9 cellular contexts compared by ENCODE assay signal in the genomic region with DNA sequence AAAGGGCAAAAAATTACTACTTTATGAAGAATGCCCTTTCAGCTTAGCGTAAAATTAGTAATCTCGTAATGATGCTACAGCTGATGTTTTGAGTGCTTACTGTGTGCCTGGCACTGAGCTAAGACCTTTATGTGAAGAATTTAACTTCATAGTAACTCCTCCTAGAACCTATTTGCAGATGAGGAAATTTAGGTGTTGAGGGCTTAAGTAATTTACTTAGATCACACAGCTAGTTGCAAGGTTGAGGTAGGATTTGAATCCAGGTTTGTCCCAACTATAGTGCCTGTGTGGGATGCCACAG. TPM values are rescaled to one million over a fixed set of nuclear protein-coding genes. Genes with fewer than 3 reads are reported as not detected.
A peak's percentile ranks its signal among the peaks of the same experiment; 100 is the strongest.
DNase-seq lines count a peak whose midpoint lies in the region; ATAC-seq and TF ChIP-seq lines count a peak whose summit lies in the region.
"Had no signal": no experiment of that assay in that cellular context is flagged by ENCODE, and none has a peak within 500 bp of the region (broad histone marks: within the 10 kb centered on the region; RNA-seq: fewer than 3 reads in every experiment).

No MANE protein-coding gene starts in this region.

- peak overlapping the region; percentile 80 for H3K4me3 Mint-ChIP-seq in activated naive CD4-positive, alpha-beta T cell treated with anti-CD3 and anti-CD28 coated beads for 36 hours

- no peak for ATAC-seq in GM18867 (IDR thresholded peaks at IDR 0.05; ENCODE audit: unreplicated experiment)
- no peak for ATAC-seq in GM18858 (IDR thresholded peaks at IDR 0.05; ENCODE audit: unreplicated experiment)
- no peak for ATAC-seq in GM19023 (IDR thresholded peaks at IDR 0.05; ENCODE audit: unreplicated experiment)

- no peaks in the 10 kb centered on the region for H3K27me3 ChIP-seq in adipocyte (replicated peaks; ENCODE audit: control insufficient read depth, insufficient read depth, low read length)
- no peaks in the 10 kb centered on the region for H3K27me3 ChIP-seq in liver (ENCODE audit: control insufficient read depth in 4 of 4, insufficient read depth in 4 of 4, low read length in 3 of 4)
- no peaks in the 10 kb centered on the region for H3K27me3 ChIP-seq in tibial artery

- no peak for TF ChIP-seq RAD21 in liver (IDR thresholded peaks at IDR 0.05)

- no peaks in the 10 kb centered on the region for H3K36me3 ChIP-seq in adipocyte (ENCODE audit: control insufficient read depth, insufficient read depth, low read length, severe bottlenecking)
- peaks cover 0 to 2% (median 0%) of the 10 kb centered on the region in 4 donors for H3K36me3 ChIP-seq in liver (ENCODE audit: control insufficient read depth in 4 of 4, insufficient read depth in 3 of 4, low read depth in 1 of 4, low read length in 3 of 4)
- H3K36me3 ChIP-seq in tibial artery = no peaks in the 10 kb centered on the region

- H3K36me3 Mint-ChIP-seq in activated naive CD4-positive, alpha-beta T cell treated with anti-CD3 and anti-CD28 coated beads for 36 hours (ENCODE audit: low read depth) = peaks cover 5% of the 10 kb centered on the region

- H3K9ac ChIP-seq in adipocyte (ENCODE audit: low read length) (peak overlapping the region; percentile 90), liver (ENCODE audit: low read depth in 1 of 2, low read length in 2 of 2) (peak overlapping the region in 1 of 2 donors; percentile 32)

- H3K4me1 ChIP-seq in adipocyte (ENCODE audit: control insufficient read depth, insufficient read depth, low read length) (peaks cover 22% of the 10 kb centered on the region), liver (ENCODE audit: control insufficient read depth in 4 of 4, insufficient read depth in 4 of 4, low read length in 3 of 4) (peaks cover 1 to 17% (median 7%) of the 10 kb centered on the region in 4 donors), tibial artery (peaks cover 0 to 31% (median 6%) of the 10 kb centered on the region in 4 donors)

- peaks cover 23% of the 10 kb centered on the region for H3K4me1 Mint-ChIP-seq in activated naive CD4-positive, alpha-beta T cell treated with anti-CD3 and anti-CD28 coated beads for 36 hours (ENCODE audit: low read depth)

- no peak for TF ChIP-seq CTCF in liver (IDR thresholded peaks at IDR 0.05; ENCODE audit: low read depth, low read length, missing input control)
- no peak for TF ChIP-seq CTCF in tibial artery (IDR thresholded peaks at IDR 0.05)

- H3K9me3 Mint-ChIP-seq in activated naive CD4-positive, alpha-beta T cell treated with anti-CD3 and anti-CD28 coated beads for 36 hours = no peaks in the 10 kb centered on the region

- H3K27ac Mint-ChIP-seq in activated naive CD4-positive, alpha-beta T cell treated with anti-CD3 and anti-CD28 coated beads for 36 hours = no peak overlapping the region

- DNase-seq in activated naive CD4-positive, alpha-beta T cell treated with anti-CD3 and anti-CD28 coated beads for 36 hours = no peak
- DNase-seq in activated naive CD4-positive, alpha-beta T cell (lab: John Stamatoyannopoulos, UW) = no peak
- DNase-seq in adipocyte (ENCODE audit: low read depth) = no peak
- DNase-seq in tibial artery = no peak
- DNase-seq: SHP77 had no signal

- no peaks in the 10 kb centered on the region for H3K9me3 ChIP-seq in adipocyte (ENCODE audit: control insufficient read depth, low read length)
- H3K9me3 ChIP-seq in liver (ENCODE audit: control insufficient read depth in 4 of 4, low read length in 3 of 4) = no peaks in the 10 kb centered on the region
- H3K9me3 ChIP-seq in tibial artery = no peaks in the 10 kb centered on the region

- no peaks in the 10 kb centered on the region for H3K27me3 Mint-ChIP-seq in activated naive CD4-positive, alpha-beta T cell treated with anti-CD3 and anti-CD28 coated beads for 36 hours (ENCODE audit: low read depth)

- CTCF ChIA-PET in activated naive CD4-positive, alpha-beta T cell treated with anti-CD3 and anti-CD28 coated beads for 36 hours (lab: Charles Lee) = interaction anchor here (0.8 kb wide), 1 partner anchor 91 kb away, joined by 5 read pairs; no protein-coding TSS in a partner anchor

- H3K4me3 ChIP-seq in adipocyte (ENCODE audit: low read length) (peak overlapping the region; percentile 93), liver (ENCODE audit: low read depth in 1 of 3, low read length in 3 of 3) (peak overlapping the region in 2 of 3 donors; percentile 67 to 97), tibial artery (peak overlapping the region; percentile 77 to 83)

- intact Hi-C loops in activated naive CD4-positive, alpha-beta T cell treated with anti-CD3 and anti-CD28 coated beads for 36 hours (cut with micrococcal nuclease) = loop anchor here (10.0 kb wide), 1 partner anchor 285 kb away; a partner anchor contains a TSS
- intact Hi-C loops in tibial artery (cut with DNase I; ENCODE audit: low total_unique reads) = loop anchor here (2.0 kb wide), 1 partner anchor 77 kb away; a partner anchor contains a TSS

- WGBS in liver = 79% methylated on average over 2 of the region's 2 CpGs

- H3K27ac ChIP-seq in liver (ENCODE audit: low read depth in 1 of 2, low read length in 2 of 2) (peak overlapping the region in 1 of 2 donors; percentile 80), tibial artery (peak overlapping the region in 1 of 2 donors; percentile 78)

TF ChIP-seq in liver, 16 proteins besides CTCF, POLR2A, EP300 and RAD21:
- TF ChIP-seq FOXA2 (IDR thresholded peaks at IDR 0.05) (no peak), JUND (IDR thresholded peaks at IDR 0.05) (no peak), SP1 (IDR thresholded peaks at IDR 0.05) (no peak), EGR1 (IDR thresholded peaks at IDR 0.05; ENCODE audit: low read depth in 2 of 2) (no peak), TAF1 (conservative IDR thresholded peaks at IDR 0.05) (no peak), FOXA1 (IDR thresholded peaks at IDR 0.05) (no peak), YY1 (IDR thresholded peaks at IDR 0.05) (no peak), NR2F2 (IDR thresholded peaks at IDR 0.05) (no peak), RXRA (IDR thresholded peaks at IDR 0.05) (no peak), GABPA (IDR thresholded peaks at IDR 0.05 in 1 of 2, conservative IDR thresholded peaks at IDR 0.05 in 1 of 2) (no peak), HNF4G (IDR thresholded peaks at IDR 0.05) (no peak), HNF4A (conservative IDR thresholded peaks at IDR 0.05) (no peak)
- TF ChIP-seq, protein P1, sequence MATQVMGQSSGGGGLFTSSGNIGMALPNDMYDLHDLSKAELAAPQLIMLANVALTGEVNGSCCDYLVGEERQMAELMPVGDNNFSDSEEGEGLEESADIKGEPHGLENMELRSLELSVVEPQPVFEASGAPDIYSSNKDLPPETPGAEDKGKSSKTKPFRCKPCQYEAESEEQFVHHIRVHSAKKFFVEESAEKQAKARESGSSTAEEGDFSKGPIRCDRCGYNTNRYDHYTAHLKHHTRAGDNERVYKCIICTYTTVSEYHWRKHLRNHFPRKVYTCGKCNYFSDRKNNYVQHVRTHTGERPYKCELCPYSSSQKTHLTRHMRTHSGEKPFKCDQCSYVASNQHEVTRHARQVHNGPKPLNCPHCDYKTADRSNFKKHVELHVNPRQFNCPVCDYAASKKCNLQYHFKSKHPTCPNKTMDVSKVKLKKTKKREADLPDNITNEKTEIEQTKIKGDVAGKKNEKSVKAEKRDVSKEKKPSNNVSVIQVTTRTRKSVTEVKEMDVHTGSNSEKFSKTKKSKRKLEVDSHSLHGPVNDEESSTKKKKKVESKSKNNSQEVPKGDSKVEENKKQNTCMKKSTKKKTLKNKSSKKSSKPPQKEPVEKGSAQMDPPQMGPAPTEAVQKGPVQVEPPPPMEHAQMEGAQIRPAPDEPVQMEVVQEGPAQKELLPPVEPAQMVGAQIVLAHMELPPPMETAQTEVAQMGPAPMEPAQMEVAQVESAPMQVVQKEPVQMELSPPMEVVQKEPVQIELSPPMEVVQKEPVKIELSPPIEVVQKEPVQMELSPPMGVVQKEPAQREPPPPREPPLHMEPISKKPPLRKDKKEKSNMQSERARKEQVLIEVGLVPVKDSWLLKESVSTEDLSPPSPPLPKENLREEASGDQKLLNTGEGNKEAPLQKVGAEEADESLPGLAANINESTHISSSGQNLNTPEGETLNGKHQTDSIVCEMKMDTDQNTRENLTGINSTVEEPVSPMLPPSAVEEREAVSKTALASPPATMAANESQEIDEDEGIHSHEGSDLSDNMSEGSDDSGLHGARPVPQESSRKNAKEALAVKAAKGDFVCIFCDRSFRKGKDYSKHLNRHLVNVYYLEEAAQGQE (IDR thresholded peaks at IDR 0.05) = no peak
- TF ChIP-seq, protein P2, sequence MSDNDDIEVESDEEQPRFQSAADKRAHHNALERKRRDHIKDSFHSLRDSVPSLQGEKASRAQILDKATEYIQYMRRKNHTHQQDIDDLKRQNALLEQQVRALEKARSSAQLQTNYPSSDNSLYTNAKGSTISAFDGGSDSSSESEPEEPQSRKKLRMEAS (IDR thresholded peaks at IDR 0.05) = no peak
- TF ChIP-seq, protein P3, sequence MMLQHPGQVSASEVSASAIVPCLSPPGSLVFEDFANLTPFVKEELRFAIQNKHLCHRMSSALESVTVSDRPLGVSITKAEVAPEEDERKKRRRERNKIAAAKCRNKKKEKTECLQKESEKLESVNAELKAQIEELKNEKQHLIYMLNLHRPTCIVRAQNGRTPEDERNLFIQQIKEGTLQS (IDR thresholded peaks at IDR 0.05) = no peak
- TF ChIP-seq, protein P4, sequence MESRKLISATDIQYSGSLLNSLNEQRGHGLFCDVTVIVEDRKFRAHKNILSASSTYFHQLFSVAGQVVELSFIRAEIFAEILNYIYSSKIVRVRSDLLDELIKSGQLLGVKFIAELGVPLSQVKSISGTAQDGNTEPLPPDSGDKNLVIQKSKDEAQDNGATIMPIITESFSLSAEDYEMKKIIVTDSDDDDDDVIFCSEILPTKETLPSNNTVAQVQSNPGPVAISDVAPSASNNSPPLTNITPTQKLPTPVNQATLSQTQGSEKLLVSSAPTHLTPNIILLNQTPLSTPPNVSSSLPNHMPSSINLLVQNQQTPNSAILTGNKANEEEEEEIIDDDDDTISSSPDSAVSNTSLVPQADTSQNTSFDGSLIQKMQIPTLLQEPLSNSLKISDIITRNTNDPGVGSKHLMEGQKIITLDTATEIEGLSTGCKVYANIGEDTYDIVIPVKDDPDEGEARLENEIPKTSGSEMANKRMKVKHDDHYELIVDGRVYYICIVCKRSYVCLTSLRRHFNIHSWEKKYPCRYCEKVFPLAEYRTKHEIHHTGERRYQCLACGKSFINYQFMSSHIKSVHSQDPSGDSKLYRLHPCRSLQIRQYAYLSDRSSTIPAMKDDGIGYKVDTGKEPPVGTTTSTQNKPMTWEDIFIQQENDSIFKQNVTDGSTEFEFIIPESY (IDR thresholded peaks at IDR 0.05) = no peak
TF ChIP-seq in liver: peak in this region for 0.

RNA-seq across cellular contexts. Expression of a gene that starts 1.4 kb away (rescaled TPM):
- total RNA-seq in activated naive CD4-positive, alpha-beta T cell treated with anti-CD3 and anti-CD28 coated beads for 36 hours = 10 to 100 TPM; 18.6 to 19.2 TPM
- total RNA-seq in liver = 10 to 100 TPM; 12.9 to 16.8 TPM
- polyA plus RNA-seq in liver = 1 to 10 TPM; 5.3 to 8.1 TPM
